Comparison of ENCODE assay signal across 1 cellular context in genomic region chr1:92480813-92481597, GRCh38.
TF ChIP-seq lines count a peak whose summit lies in the region.

No MANE protein-coding gene starts in this region.

TF ChIP-seq in H1, 55 proteins besides CTCF, POLR2A, EP300 and RAD21:
- no peak for TF ChIP-seq SAP30 (IDR thresholded peaks at IDR 0.05; ENCODE audit: insufficient read depth, insufficient replicate concordance, low read length)
- no peak for TF ChIP-seq SIN3A (conservative IDR thresholded peaks at IDR 0.05 in 1 of 2, IDR thresholded peaks at IDR 0.05 in 1 of 2; ENCODE audit: low read depth in 1 of 2, low read length in 2 of 2)
- no peak for TF ChIP-seq NANOG (IDR thresholded peaks at IDR 0.05; ENCODE audit: insufficient read depth, low read depth, low read length, poor library complexity, severe bottlenecking)
- TF ChIP-seq, protein P1, sequence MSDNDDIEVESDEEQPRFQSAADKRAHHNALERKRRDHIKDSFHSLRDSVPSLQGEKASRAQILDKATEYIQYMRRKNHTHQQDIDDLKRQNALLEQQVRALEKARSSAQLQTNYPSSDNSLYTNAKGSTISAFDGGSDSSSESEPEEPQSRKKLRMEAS (IDR thresholded peaks at IDR 0.05) = peak; percentile 61
- TF ChIP-seq KDM5A (IDR thresholded peaks at IDR 0.05; ENCODE audit: low read length) = no peak
- TF ChIP-seq ASH2L (IDR thresholded peaks at IDR 0.05; ENCODE audit: low read length) = peak; percentile 47
- TF ChIP-seq GABPA (IDR thresholded peaks at IDR 0.05; ENCODE audit: borderline replicate concordance, insufficient read depth, low read length) = no peak
- TF ChIP-seq TBP (IDR thresholded peaks at IDR 0.05; ENCODE audit: low read depth, low read length) = no peak
- TF ChIP-seq EZH2 (IDR thresholded peaks at IDR 0.05; ENCODE audit: low read depth, low read length, severe bottlenecking) = peak; percentile 96
- no peak for TF ChIP-seq HDAC6 (IDR thresholded peaks at IDR 0.05; ENCODE audit: low read depth, low read length)
- no peak for TF ChIP-seq KDM1A (IDR thresholded peaks at IDR 0.05; ENCODE audit: borderline replicate concordance, low read length)
- TF ChIP-seq JUN (IDR thresholded peaks at IDR 0.05; ENCODE audit: low read depth, low read length) = no peak
- TF ChIP-seq CREB1 (IDR thresholded peaks at IDR 0.05) = no peak
- TF ChIP-seq TAF1 (IDR thresholded peaks at IDR 0.05; ENCODE audit: low read depth, low read length) = no peak
- TF ChIP-seq SIRT6 (IDR thresholded peaks at IDR 0.05; ENCODE audit: low read length) = no peak
- peak; percentile 86 for TF ChIP-seq SUZ12 (IDR thresholded peaks at IDR 0.05; ENCODE audit: low read length)
- TF ChIP-seq, protein P2, sequence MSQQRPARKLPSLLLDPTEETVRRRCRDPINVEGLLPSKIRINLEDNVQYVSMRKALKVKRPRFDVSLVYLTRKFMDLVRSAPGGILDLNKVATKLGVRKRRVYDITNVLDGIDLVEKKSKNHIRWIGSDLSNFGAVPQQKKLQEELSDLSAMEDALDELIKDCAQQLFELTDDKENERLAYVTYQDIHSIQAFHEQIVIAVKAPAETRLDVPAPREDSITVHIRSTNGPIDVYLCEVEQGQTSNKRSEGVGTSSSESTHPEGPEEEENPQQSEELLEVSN (IDR thresholded peaks at IDR 0.05) = no peak
- TF ChIP-seq TCF12 (IDR thresholded peaks at IDR 0.05; ENCODE audit: low read depth, low read length) = no peak
- TF ChIP-seq KDM4A (IDR thresholded peaks at IDR 0.05; ENCODE audit: low read depth, low read length, severe bottlenecking) = peak; percentile 48
- TF ChIP-seq EGR1 (IDR thresholded peaks at IDR 0.05; ENCODE audit: borderline replicate concordance, low read depth, low read length) = no peak
- no peak; the same call in 1 of the 2 replicates for TF ChIP-seq USF2 (IDR thresholded peaks at IDR 0.05; ENCODE audit: low read length)
- TF ChIP-seq RBBP5 (IDR thresholded peaks at IDR 0.05; ENCODE audit: borderline replicate concordance, low read depth, low read length) = peak; percentile 36; the same call in 1 of the 2 replicates
- TF ChIP-seq SRF (IDR thresholded peaks at IDR 0.05; ENCODE audit: low read depth, low read length) = no peak
